16 cellular contexts compared by ENCODE assay signal in the genomic region with DNA sequence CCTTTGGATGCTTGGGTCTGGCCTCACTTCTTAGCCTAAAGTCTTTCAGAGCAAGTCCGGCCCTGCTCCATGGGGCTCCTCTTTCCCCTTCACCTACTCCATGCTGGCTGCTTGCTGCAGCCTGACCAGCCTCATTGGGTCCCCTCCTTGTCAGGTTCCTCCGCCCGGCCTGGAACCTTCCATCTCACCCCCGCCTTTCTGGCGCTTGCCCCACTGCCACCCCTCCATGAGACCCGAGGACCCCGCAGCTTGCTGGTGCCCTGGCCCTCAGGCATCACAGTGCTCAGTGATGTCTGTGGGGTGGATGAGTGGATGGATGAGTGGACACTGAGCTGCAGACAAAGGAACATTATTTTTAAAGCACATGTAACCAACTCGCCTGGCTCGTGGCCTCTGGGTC.
"Had no signal": no experiment of that assay in that cellular context is flagged by ENCODE, and none has a peak within 500 bp of the region (broad histone marks: within the 10 kb centered on the region; RNA-seq: fewer than 3 reads in every experiment).

No MANE protein-coding gene starts in this region.

- DNase-seq: caudate nucleus; colonic mucosa; dermis blood vessel endothelial cell; esophagus squamous epithelium; foreskin fibroblast; immature natural killer cell; left cardiac atrium; nephron progenitor cell; psoas muscle; stimulated activated CD4-positive, alpha-beta T cell treated with anti-CD3 and anti-CD28 coated beads, Interleukin-2, amount 100 ng/mL, for 48 hours; stimulated activated naive CD4-positive, alpha-beta T cell treated with Interleukin-2 at 50 U/mL for 16 hours; tibial artery had no signal

- H3K36me3 Mint-ChIP-seq: immature natural killer cell had no signal

- H3K9me3 ChIP-seq: colonic mucosa, esophagus squamous epithelium, gastroesophageal sphincter, neutrophil had no signal

- H3K4me3 Mint-ChIP-seq: immature natural killer cell, nephron progenitor cell had no signal

- H3K4me2 ChIP-seq: smooth muscle cell had no signal

- H3K4me1 ChIP-seq: psoas muscle, tibial artery had no signal

- ATAC-seq: gastroesophageal sphincter, psoas muscle had no signal

- FAIRE-seq: keratinocyte had no signal

- H3K4me1 Mint-ChIP-seq: immature natural killer cell had no signal

- H3K9me3 Mint-ChIP-seq: immature natural killer cell had no signal

- H3K27ac ChIP-seq: colonic mucosa, esophagus squamous epithelium, gastroesophageal sphincter, neutrophil, psoas muscle, tibial artery had no signal

- H3K4me3 ChIP-seq: colonic mucosa, esophagus squamous epithelium, gastroesophageal sphincter, psoas muscle, smooth muscle cell, tibial artery had no signal

- H3K27me3 ChIP-seq: colonic mucosa, gastroesophageal sphincter, neutrophil had no signal

- H3K36me3 ChIP-seq: colonic mucosa, esophagus squamous epithelium, gastroesophageal sphincter, neutrophil, tibial artery had no signal
